Comparison of ENCODE assay signal across 21 cellular contexts in genomic region chr3:155581579-155581978, GRCh38.
A peak's percentile ranks its signal among the peaks of the same experiment; 100 is the strongest.
DNase-seq lines count a peak whose midpoint lies in the region; ATAC-seq, FAIRE-seq and TF ChIP-seq lines count a peak whose summit lies in the region.
"Had no signal": no experiment of that assay in that cellular context is flagged by ENCODE, and none has a peak within 500 bp of the region (broad histone marks: within the 10 kb centered on the region; RNA-seq: fewer than 3 reads in every experiment).

No MANE protein-coding gene starts in this region.

- peaks cover 3% of the 10 kb centered on the region for H3K4me1 Mint-ChIP-seq in activated CD4-positive, alpha-beta memory T cell treated with anti-CD3 and anti-CD28 coated beads, Interleukin-2, amount 10 ng/mL, durations not matched to agents 7 days and 5 days
- no peaks in the 10 kb centered on the region for H3K4me1 Mint-ChIP-seq in activated CD4-positive, alpha-beta memory T cell treated with anti-CD3 and anti-CD28 coated beads for 36 hours (ENCODE audit: low read depth)
- peaks cover 0 to 10% (median 0%) of the 10 kb centered on the region in 7 donors for H3K4me1 Mint-ChIP-seq in naive thymus-derived CD4-positive, alpha-beta T cell
- H3K4me1 Mint-ChIP-seq: activated CD8-positive, alpha-beta memory T cell treated with anti-CD3 and anti-CD28 coated beads, Interleukin-2, amount 10 ng/mL, durations not matched to agents 7 days and 5 days; stimulated activated naive CD8-positive, alpha-beta T cell treated with anti-CD3 and anti-CD28 coated beads, Interleukin-15, amount 100 ng/mL, for 72 hours had no signal

- peak; percentile 19 for DNase-seq in activated CD4-positive, alpha-beta memory T cell treated with anti-CD3 and anti-CD28 coated beads, Interleukin-2, amount 10 ng/mL, durations not matched to agents 7 days and 5 days
- no peak for DNase-seq in activated CD4-positive, alpha-beta memory T cell treated with anti-CD3 and anti-CD28 coated beads for 36 hours
- DNase-seq in MM.1S (peak; percentile 74), SKM-1 (lab: John Stamatoyannopoulos, UW; ENCODE audit: unreplicated experiment) (peak; percentile 22), GM19239 (ENCODE audit: insufficient read length, low spot score) (no peak), DMS114 treated with DMSO at 0.1 percent for 48 hours (lab: John Stamatoyannopoulos, UW; ENCODE audit: unreplicated experiment) (no peak), iPS-NIHi7 (ENCODE audit: extremely low spot score) (no peak)
- peak in 5 of 9 donors; percentile 0 to 44 (median 14) for DNase-seq in naive thymus-derived CD4-positive, alpha-beta T cell
- DNase-seq: ACHN; activated CD8-positive, alpha-beta memory T cell treated with anti-CD3 and anti-CD28 coated beads, Interleukin-2, amount 10 ng/mL, durations not matched to agents 7 days and 5 days; activated gamma-delta T cell treated with Interleukin-2 at 50 U/mL for 16 hours; immature natural killer cell; NCI-H1092; NCI-H2081 treated with DMSO at 0.1 percent for 48 hours; NCI-H524 treated with DMSO at 0.1 percent for 48 hours; stimulated activated naive CD8-positive, alpha-beta T cell treated with anti-CD3 and anti-CD28 coated beads, Interleukin-15, amount 100 ng/mL, for 72 hours; upper lobe of left lung had no signal

- H3K79me2 ChIP-seq in MM.1S (ENCODE audit: low read length) = no peaks in the 10 kb centered on the region

- no peaks in the 10 kb centered on the region for H3K9me3 ChIP-seq in MM.1S (replicated peaks; ENCODE audit: insufficient read depth, low read length)
- H3K9me3 ChIP-seq in naive thymus-derived CD4-positive, alpha-beta T cell (ENCODE audit: control insufficient read depth in 2 of 3, low read length in 3 of 3) = no peaks in the 10 kb centered on the region
- H3K9me3 ChIP-seq: right atrium auricular region, upper lobe of left lung had no signal

- H3K4me1 ChIP-seq in MM.1S (ENCODE audit: low read length) = no peaks in the 10 kb centered on the region
- H3K4me1 ChIP-seq in naive thymus-derived CD4-positive, alpha-beta T cell (ENCODE audit: control insufficient read depth in 2 of 2, insufficient read depth in 2 of 2, low read length in 2 of 2) = no peaks in the 10 kb centered on the region
- H3K4me1 ChIP-seq: right atrium auricular region, upper lobe of left lung had no signal

- no peaks in the 10 kb centered on the region for H3K9me3 Mint-ChIP-seq in activated CD4-positive, alpha-beta memory T cell treated with anti-CD3 and anti-CD28 coated beads, Interleukin-2, amount 10 ng/mL, durations not matched to agents 7 days and 5 days
- no peaks in the 10 kb centered on the region for H3K9me3 Mint-ChIP-seq in activated CD4-positive, alpha-beta memory T cell treated with anti-CD3 and anti-CD28 coated beads for 36 hours
- H3K9me3 Mint-ChIP-seq in naive thymus-derived CD4-positive, alpha-beta T cell = no peaks in the 10 kb centered on the region
- H3K9me3 Mint-ChIP-seq: CD8-positive, alpha-beta memory T cell; stimulated activated naive CD8-positive, alpha-beta T cell treated with anti-CD3 and anti-CD28 coated beads, Interleukin-15, amount 100 ng/mL, for 72 hours had no signal

- no peaks in the 10 kb centered on the region for H3K27me3 ChIP-seq in MM.1S (replicated peaks; ENCODE audit: insufficient read depth, low read length)
- H3K27me3 ChIP-seq in naive thymus-derived CD4-positive, alpha-beta T cell (ENCODE audit: control insufficient read depth in 2 of 2, insufficient read depth in 2 of 2, low read length in 2 of 2) = no peaks in the 10 kb centered on the region
- H3K27me3 ChIP-seq: right atrium auricular region, upper lobe of left lung had no signal

- peaks cover 10% of the 10 kb centered on the region for H3K27me3 Mint-ChIP-seq in activated CD4-positive, alpha-beta memory T cell treated with anti-CD3 and anti-CD28 coated beads, Interleukin-2, amount 10 ng/mL, durations not matched to agents 7 days and 5 days
- H3K27me3 Mint-ChIP-seq in activated CD4-positive, alpha-beta memory T cell treated with anti-CD3 and anti-CD28 coated beads for 36 hours = peaks cover 3% of the 10 kb centered on the region
- H3K27me3 Mint-ChIP-seq in naive thymus-derived CD4-positive, alpha-beta T cell = peaks cover 5 to 39% (median 7%) of the 10 kb centered on the region in 5 donors

- no peak overlapping the region for H3K27ac Mint-ChIP-seq in activated CD4-positive, alpha-beta memory T cell treated with anti-CD3 and anti-CD28 coated beads, Interleukin-2, amount 10 ng/mL, durations not matched to agents 7 days and 5 days
- no peak overlapping the region for H3K27ac Mint-ChIP-seq in activated CD4-positive, alpha-beta memory T cell treated with anti-CD3 and anti-CD28 coated beads for 36 hours
- peak overlapping the region in 1 of 9 donors; percentile 71 for H3K27ac Mint-ChIP-seq in naive thymus-derived CD4-positive, alpha-beta T cell
- H3K27ac Mint-ChIP-seq: activated CD8-positive, alpha-beta memory T cell treated with anti-CD3 and anti-CD28 coated beads, Interleukin-2, amount 10 ng/mL, durations not matched to agents 7 days and 5 days; CD8-positive, alpha-beta memory T cell; immature natural killer cell; stimulated activated naive CD8-positive, alpha-beta T cell treated with anti-CD3 and anti-CD28 coated beads, Interleukin-15, amount 100 ng/mL, for 72 hours had no signal

- H3K9me2 ChIP-seq in MM.1S (replicated peaks; ENCODE audit: insufficient read depth, low read length) = no peaks in the 10 kb centered on the region

- H3F3A ChIP-seq in MM.1S (ENCODE audit: insufficient read depth, low read length) = no peaks in the 10 kb centered on the region

- H2AFZ ChIP-seq in MM.1S (ENCODE audit: low read length) = no peak overlapping the region

- H3K4me3 Mint-ChIP-seq in activated CD4-positive, alpha-beta memory T cell treated with anti-CD3 and anti-CD28 coated beads, Interleukin-2, amount 10 ng/mL, durations not matched to agents 7 days and 5 days = no peak overlapping the region
- no peak overlapping the region for H3K4me3 Mint-ChIP-seq in activated CD4-positive, alpha-beta memory T cell treated with anti-CD3 and anti-CD28 coated beads for 36 hours
- peak overlapping the region in 7 of 10 donors; percentile 2 to 67 (median 24) for H3K4me3 Mint-ChIP-seq in naive thymus-derived CD4-positive, alpha-beta T cell
- H3K4me3 Mint-ChIP-seq: activated CD8-positive, alpha-beta memory T cell treated with anti-CD3 and anti-CD28 coated beads, Interleukin-2, amount 10 ng/mL, durations not matched to agents 7 days and 5 days; CD8-positive, alpha-beta memory T cell; stimulated activated naive CD8-positive, alpha-beta T cell treated with anti-CD3 and anti-CD28 coated beads, Interleukin-15, amount 100 ng/mL, for 72 hours had no signal

- CTCF ChIA-PET in activated CD4-positive, alpha-beta memory T cell treated with anti-CD3 and anti-CD28 coated beads, Interleukin-2, amount 10 ng/mL, durations not matched to agents 7 days and 5 days (lab: Charles Lee) = no interaction called here
- CTCF ChIA-PET in activated CD4-positive, alpha-beta memory T cell treated with anti-CD3 and anti-CD28 coated beads for 36 hours (lab: Charles Lee) = no interaction called here
- CTCF ChIA-PET in naive thymus-derived CD4-positive, alpha-beta T cell (lab: Charles Lee) = no interaction called here

- H4K20me1 ChIP-seq in MM.1S (ENCODE audit: insufficient read depth, low read length) = no peaks in the 10 kb centered on the region

- H3K4me3 ChIP-seq in MM.1S (ENCODE audit: low read length) = peak overlapping the region; percentile 3
- H3K4me3 ChIP-seq in naive thymus-derived CD4-positive, alpha-beta T cell (ENCODE audit: low read length) = no peak overlapping the region
- H3K4me3 ChIP-seq: right atrium auricular region, upper lobe of left lung had no signal

- POLR2A ChIA-PET in activated CD4-positive, alpha-beta memory T cell treated with anti-CD3 and anti-CD28 coated beads, Interleukin-2, amount 10 ng/mL, durations not matched to agents 7 days and 5 days (lab: Charles Lee) = no interaction called here
- POLR2A ChIA-PET in activated CD4-positive, alpha-beta memory T cell treated with anti-CD3 and anti-CD28 coated beads for 36 hours (lab: Charles Lee) = no interaction called here
- POLR2A ChIA-PET in naive thymus-derived CD4-positive, alpha-beta T cell (lab: Charles Lee) = no interaction called here

- H3K36me3 ChIP-seq in MM.1S (replicated peaks; ENCODE audit: insufficient read depth, low read length) = no peaks in the 10 kb centered on the region
- no peaks in the 10 kb centered on the region for H3K36me3 ChIP-seq in naive thymus-derived CD4-positive, alpha-beta T cell (ENCODE audit: control insufficient read depth in 2 of 3, insufficient read depth in 3 of 3, low read length in 3 of 3)
- H3K36me3 ChIP-seq: right atrium auricular region, upper lobe of left lung had no signal

- no peaks in the 10 kb centered on the region for H3K36me3 Mint-ChIP-seq in activated CD4-positive, alpha-beta memory T cell treated with anti-CD3 and anti-CD28 coated beads, Interleukin-2, amount 10 ng/mL, durations not matched to agents 7 days and 5 days (ENCODE audit: low read depth)
- no peaks in the 10 kb centered on the region for H3K36me3 Mint-ChIP-seq in activated CD4-positive, alpha-beta memory T cell treated with anti-CD3 and anti-CD28 coated beads for 36 hours
- no peaks in the 10 kb centered on the region for H3K36me3 Mint-ChIP-seq in naive thymus-derived CD4-positive, alpha-beta T cell
- H3K36me3 Mint-ChIP-seq: activated CD8-positive, alpha-beta memory T cell treated with anti-CD3 and anti-CD28 coated beads, Interleukin-2, amount 10 ng/mL, durations not matched to agents 7 days and 5 days; CD8-positive, alpha-beta memory T cell; immature natural killer cell had no signal

- ATAC-seq in naive thymus-derived CD4-positive, alpha-beta T cell = peak; percentile 63
- ATAC-seq: activated CD8-positive, alpha-beta memory T cell treated with anti-CD3 and anti-CD28 coated beads, Interleukin-2, amount 10 ng/mL, durations not matched to agents 7 days and 5 days; Panc1; SK-N-SH treated with all-trans-retinoic acid at 6 μM for 48 hours; stimulated activated naive CD8-positive, alpha-beta T cell treated with anti-CD3 and anti-CD28 coated beads, Interleukin-15, amount 100 ng/mL, for 72 hours had no signal

- no peak overlapping the region for H3K27ac ChIP-seq in MM.1S (ENCODE audit: low read length)
- no peak overlapping the region for H3K27ac ChIP-seq in naive thymus-derived CD4-positive, alpha-beta T cell (ENCODE audit: low read depth, low read length)
- H3K27ac ChIP-seq: right atrium auricular region, upper lobe of left lung had no signal

- H3K9ac ChIP-seq in MM.1S (ENCODE audit: low read length) = no peak overlapping the region

- TF ChIP-seq CTCF in MM.1S (IDR thresholded peaks at IDR 0.05; ENCODE audit: low read length) = no peak

- H3K4me2 ChIP-seq in MM.1S (ENCODE audit: low read depth, low read length) = peak overlapping the region; percentile 32

- FAIRE-seq in GM19239 (lab: Jason Lieb, UNC) = no peak

- intact Hi-C loops in activated CD4-positive, alpha-beta memory T cell treated with anti-CD3 and anti-CD28 coated beads for 36 hours (cut with micrococcal nuclease) = no loop called here
- intact Hi-C loops in naive thymus-derived CD4-positive, alpha-beta T cell (cut with micrococcal nuclease) = no loop called here

Comparison
In these comparisons a context has a peak if more than half of its experiments do, and no peak if none do; other contexts are left out.
1. DNase-seq: peak in activated CD4-positive, alpha-beta memory T cell treated with anti-CD3 and anti-CD28 coated beads, Interleukin-2, amount 10 ng/mL, durations not matched to agents 7 days and 5 days (single experiment), MM.1S (single experiment), SKM-1 (single experiment) and naive thymus-derived CD4-positive, alpha-beta T cell (5 of 9); none in activated CD4-positive, alpha-beta memory T cell treated with anti-CD3 and anti-CD28 coated beads for 36 hours (single experiment), GM19239 (single experiment), DMS114 treated with DMSO at 0.1 percent for 48 hours (single experiment) and iPS-NIHi7 (single experiment).
2. H3K4me3 Mint-ChIP-seq: peak in naive thymus-derived CD4-positive, alpha-beta T cell (7 of 10); none in activated CD4-positive, alpha-beta memory T cell treated with anti-CD3 and anti-CD28 coated beads, Interleukin-2, amount 10 ng/mL, durations not matched to agents 7 days and 5 days (single experiment) and activated CD4-positive, alpha-beta memory T cell treated with anti-CD3 and anti-CD28 coated beads for 36 hours (single experiment).